Comparison of ENCODE assay signal across 28 cellular contexts in the genomic region with DNA sequence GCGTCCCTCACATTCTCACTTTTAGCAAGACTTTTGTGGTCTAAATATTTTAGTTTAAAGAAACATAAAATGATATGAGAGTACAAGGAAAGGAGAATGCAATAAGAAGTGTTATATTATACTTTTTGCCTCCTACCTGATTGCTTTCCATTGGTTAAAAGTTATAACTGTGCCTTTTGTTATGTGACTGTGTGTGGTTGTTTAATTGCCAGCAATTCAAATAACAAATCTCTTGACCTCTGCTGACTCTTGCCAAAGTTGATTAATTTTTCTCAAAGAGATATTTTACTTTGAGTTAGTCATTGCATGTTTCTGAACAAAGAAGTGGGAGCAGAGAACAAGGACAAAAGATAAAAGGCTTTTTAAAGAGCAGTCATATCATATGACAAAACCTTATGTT.
"Had no signal": no experiment of that assay in that cellular context is flagged by ENCODE, and none has a peak within 500 bp of the region (broad histone marks: within the 10 kb centered on the region; RNA-seq: fewer than 3 reads in every experiment).

No MANE protein-coding gene starts in this region.

- H3K27ac ChIP-seq: hepatocyte, left lung, lower lobe of right lung, neural progenitor cell, neutrophil, parathyroid adenoma, skin epidermis, stomach, testis, thyroid gland, transverse colon, upper lobe of left lung, vagina had no signal

- H3K27ac Mint-ChIP-seq: naive B cell; natural killer cell; nephron progenitor cell; neural progenitor cell; stimulated activated naive B cell treated with anti-CD40 and anti-IgM and Interleukin-4, amounts not matched to agents 10 μg/mL and 1 μg/mL and 100 μg/mL, for 72 hours had no signal

- H3K9me3 Mint-ChIP-seq: nephron progenitor cell, neural progenitor cell had no signal

- H3K36me3 ChIP-seq: left lung, lower lobe of right lung, neural progenitor cell, neutrophil, stomach, thyroid gland, transverse colon, upper lobe of left lung, vagina had no signal

- H3K27me3 Mint-ChIP-seq: naive B cell; stimulated activated naive B cell treated with anti-CD40 and anti-IgM and Interleukin-4, amounts not matched to agents 10 μg/mL and 1 μg/mL and 100 μg/mL, for 72 hours had no signal

- H3K36me3 Mint-ChIP-seq: naive B cell; natural killer cell; neural progenitor cell; stimulated activated naive B cell treated with anti-CD40 and anti-IgM and Interleukin-4, amounts not matched to agents 10 μg/mL and 1 μg/mL and 100 μg/mL, for 72 hours had no signal

- H3K4me3 Mint-ChIP-seq: natural killer cell; nephron progenitor cell; neural progenitor cell; stimulated activated naive B cell treated with anti-CD40 and anti-IgM and Interleukin-4, amounts not matched to agents 10 μg/mL and 1 μg/mL and 100 μg/mL, for 72 hours had no signal

- H3K27me3 ChIP-seq: hepatocyte, left lung, neural progenitor cell, neutrophil, stomach, testis, thyroid gland, transverse colon, upper lobe of left lung, vagina had no signal

- H3K9me3 ChIP-seq: left lung, lower lobe of right lung, neutrophil, stomach, testis, thyroid gland, transverse colon, upper lobe of left lung, vagina had no signal

- H3K4me1 ChIP-seq: left lung, lower lobe of right lung, neural progenitor cell, parathyroid adenoma, stomach, testis, thyroid gland, upper lobe of left lung, vagina had no signal

- ATAC-seq: left lung; lower lobe of right lung; natural killer cell; right cardiac atrium; sciatic nerve; stimulated activated naive B cell treated with anti-CD40 and anti-IgM and Interleukin-4, amounts not matched to agents 10 μg/mL and 1 μg/mL and 100 μg/mL, for 72 hours; stimulated activated naive CD8-positive, alpha-beta T cell treated with anti-CD3 and anti-CD28 coated beads, Interleukin-15, Interleukin-2, amounts not matched to agents 100 U/mL and 50 U/mL, for 24 hours had no signal

- H3K4me3 ChIP-seq: hepatocyte, left lung, lower lobe of right lung, neural progenitor cell, skin epidermis, stomach, testis, thyroid gland, transverse colon, upper lobe of left lung, vagina had no signal

- H3K4me1 Mint-ChIP-seq: naive B cell; natural killer cell; nephron progenitor cell; neural progenitor cell; stimulated activated naive B cell treated with anti-CD40 and anti-IgM and Interleukin-4, amounts not matched to agents 10 μg/mL and 1 μg/mL and 100 μg/mL, for 72 hours had no signal

- DNase-seq: islet precursor cell; left lung; lower lobe of right lung; mammary epithelial cell; mesenchymal stem cell; naive B cell; natural killer cell; nephron progenitor cell; occipital lobe; right cardiac atrium; stimulated activated CD4-positive, alpha-beta T cell treated with anti-CD3 and anti-CD28 coated beads, Interleukin-12 subunit alpha, Interleukin-12 subunit beta, amount 100 ng/mL, for 4 hours; stimulated activated CD4-positive, alpha-beta T cell treated with anti-CD3 and anti-CD28 coated beads, Interleukin-15, amount 100 ng/mL, for 24 hours; stimulated activated CD4-positive, alpha-beta T cell treated with anti-CD3 and anti-CD28 coated beads, Interleukin-2, amount 100 ng/mL, for 24 hours; stimulated activated CD4-positive, alpha-beta T cell treated with anti-CD3 and anti-CD28 coated beads, Interleukin-4, amount 100 ng/mL, for 1 hour; stimulated activated naive B cell treated with anti-CD40 and anti-IgM and Interleukin-4, amounts not matched to agents 10 μg/mL and 1 μg/mL and 100 μg/mL, for 72 hours; stimulated activated naive CD8-positive, alpha-beta T cell treated with anti-CD3 and anti-CD28 coated beads, Interleukin-15, Interleukin-2, amounts not matched to agents 100 U/mL and 50 U/mL, for 24 hours; stomach; testis; thyroid gland; transverse colon; upper lobe of left lung had no signal
